In genomic region chr6:52362443-52363221, GRCh38 we compare ENCODE assay signal across 8 cellular contexts. TPM values are rescaled to one million over a fixed set of nuclear protein-coding genes. Genes with fewer than 3 reads are reported as not detected.
A peak's percentile ranks its signal among the peaks of the same experiment; 100 is the strongest.
DNase-seq lines count a peak whose midpoint lies in the region; ATAC-seq and TF ChIP-seq lines count a peak whose summit lies in the region.

No MANE protein-coding gene starts in this region.

- peaks cover 13% of the 10 kb centered on the region; the same call in 1 of the 2 replicates for H4K20me1 ChIP-seq in BLaER1

- H3K9ac ChIP-seq in BLaER1 = peak overlapping the region; percentile 86
- peak overlapping the region; percentile 59 for H3K9ac ChIP-seq in iPS-18a (ENCODE audit: low read length)
- peak overlapping the region; percentile 81 for H3K9ac ChIP-seq in skeletal muscle satellite cell (ENCODE audit: low read depth, low read length)

- peak; percentile 33 for TF ChIP-seq CTCF in RWPE2 (IDR thresholded peaks at IDR 0.05; ENCODE audit: poor library complexity, severe bottlenecking)

- H3K27ac ChIP-seq in BLaER1 (peak overlapping the region; percentile 80), RWPE2 (ENCODE audit: poor library complexity, severe bottlenecking) (no peak overlapping the region), iPS-18a (ENCODE audit: low read length) (no peak overlapping the region)

- peak overlapping the region; percentile 97 for H3K4me3 ChIP-seq in BLaER1
- peak overlapping the region; percentile 89 for H3K4me3 ChIP-seq in RWPE2 (ENCODE audit: severe bottlenecking)
- H3K4me3 ChIP-seq in iPS-18a (ENCODE audit: low read length) = peak overlapping the region; percentile 76
- H3K4me3 ChIP-seq in skeletal muscle satellite cell (ENCODE audit: low read length) = peak overlapping the region; percentile 98

- ATAC-seq in GM18873 (IDR thresholded peaks at IDR 0.05; ENCODE audit: low FRiP score, unreplicated experiment) (peak; percentile 33), HG03139 (IDR thresholded peaks at IDR 0.05; ENCODE audit: unreplicated experiment) (peak; percentile 40), RWPE2 (ENCODE audit: low read depth) (peak; percentile 72)

- H3K27me3 ChIP-seq in BLaER1 (no peaks in the 10 kb centered on the region), RWPE2 (ENCODE audit: insufficient read depth, poor library complexity, severe bottlenecking) (no peaks in the 10 kb centered on the region), iPS-18a (ENCODE audit: control insufficient read depth, insufficient read depth, low read length) (peaks cover 36% of the 10 kb centered on the region), skeletal muscle satellite cell (ENCODE audit: control insufficient read depth, insufficient read depth, low read length) (no peaks in the 10 kb centered on the region)

- H3K36me3 ChIP-seq in BLaER1 (peaks cover 13% of the 10 kb centered on the region), RWPE2 (ENCODE audit: low read depth) (no peaks in the 10 kb centered on the region), iPS-18a (ENCODE audit: control insufficient read depth, low read depth, low read length) (no peaks in the 10 kb centered on the region), skeletal muscle satellite cell (ENCODE audit: insufficient read depth, low read length) (no peaks in the 10 kb centered on the region)

- H3K4me1 ChIP-seq in BLaER1 (peaks cover 22% of the 10 kb centered on the region), RWPE2 (ENCODE audit: insufficient read depth, poor library complexity, severe bottlenecking) (no peaks in the 10 kb centered on the region), iPS-18a (ENCODE audit: control insufficient read depth, low read depth, low read length) (peaks cover 8% of the 10 kb centered on the region), skeletal muscle satellite cell (ENCODE audit: control insufficient read depth, insufficient read depth, low read length) (peaks cover 10% of the 10 kb centered on the region)

- H3K9me3 ChIP-seq in BLaER1 (no peaks in the 10 kb centered on the region), RWPE2 (ENCODE audit: severe bottlenecking) (no peaks in the 10 kb centered on the region), iPS-18a (ENCODE audit: control insufficient read depth, low read depth, low read length) (no peaks in the 10 kb centered on the region), skeletal muscle satellite cell (replicated peaks; ENCODE audit: low read length) (no peaks in the 10 kb centered on the region)

- H3K4me2 ChIP-seq in BLaER1 (peak overlapping the region; percentile 99), skeletal muscle satellite cell (ENCODE audit: low read length) (peak overlapping the region; percentile 95)

- peak; percentile 62 for DNase-seq in RWPE2 (ENCODE audit: low spot score)
- peak in 47 of 58 donors; percentile 2 to 73 (median 54) for DNase-seq in anterior cingulate cortex (lab: John Stamatoyannopoulos, UW)
- DNase-seq in NCI-H2029 treated with DMSO at 0.1 percent for 48 hours (lab: John Stamatoyannopoulos, UW) = no peak

RNA-seq across cellular contexts. Expression of gene PAQR8, which starts 0.7 kb away (rescaled TPM):
- 2.0 and 3.0 TPM in 2 replicates for total RNA-seq in skeletal muscle satellite cell (2012; rRNA removed)

RNA-seq across cellular contexts. Expression of gene EFHC1, which starts 57.5 kb away (rescaled TPM):
- 13.7 and 15.7 TPM in 2 replicates for total RNA-seq in skeletal muscle satellite cell (2012; rRNA removed)
